1 cellular context compared by ENCODE assay signal in genomic region chr10:21810582-21811244, GRCh38.
TF ChIP-seq lines count a peak whose summit lies in the region.

No MANE protein-coding gene starts in this region.

TF ChIP-seq in HepG2, 621 proteins besides CTCF, POLR2A, EP300 and RAD21 (continued from another document):
- no peak for TF ChIP-seq HMGXB4 (CRISPR knock-in tag; IDR thresholded peaks at IDR 0.05; ENCODE audit: borderline replicate concordance in 1 of 2, low read depth in 1 of 2)
- TF ChIP-seq ZFP36L1 (CRISPR knock-in tag; IDR thresholded peaks at IDR 0.05), result no peak
- TF ChIP-seq ZNF33B (CRISPR knock-in tag; IDR thresholded peaks at IDR 0.05), result no peak
- no peak for TF ChIP-seq ZSCAN31 (CRISPR knock-in tag; IDR thresholded peaks at IDR 0.05; ENCODE audit: low read depth)
- no peak for TF ChIP-seq ZNF563 (CRISPR knock-in tag; IDR thresholded peaks at IDR 0.05)
- no peak for TF ChIP-seq ZNF790 (CRISPR knock-in tag; IDR thresholded peaks at IDR 0.05; ENCODE audit: borderline replicate concordance)
- no peak for TF ChIP-seq EHMT2 (IDR thresholded peaks at IDR 0.05; ENCODE audit: borderline replicate concordance, low read depth, low read length)
- no peak for TF ChIP-seq ZNF513 (CRISPR knock-in tag; conservative IDR thresholded peaks at IDR 0.05)
- TF ChIP-seq MYC (CRISPR knock-in tag; IDR thresholded peaks at IDR 0.05; ENCODE audit: borderline replicate concordance), result no peak
- TF ChIP-seq HOXA3 (CRISPR knock-in tag; IDR thresholded peaks at IDR 0.05), result no peak
